In genomic region chr9:114820776-114821501, GRCh38 we compare ENCODE assay signal across 26 cellular contexts. TPM values are rescaled to one million over a fixed set of nuclear protein-coding genes. Genes with fewer than 3 reads are reported as not detected.
DNase-seq lines count a peak whose midpoint lies in the region; ATAC-seq and TF ChIP-seq lines count a peak whose summit lies in the region.
"Had no signal": no experiment of that assay in that cellular context is flagged by ENCODE, and none has a peak within 500 bp of the region (broad histone marks: within the 10 kb centered on the region; RNA-seq: fewer than 3 reads in every experiment).

No MANE protein-coding gene starts in this region.

- no peak overlapping the region for H3K4me3 Mint-ChIP-seq in naive thymus-derived CD4-positive, alpha-beta T cell
- H3K4me3 Mint-ChIP-seq: activated CD4-positive, alpha-beta memory T cell treated with anti-CD3 and anti-CD28 coated beads for 36 hours; activated T-helper 17 cell treated with anti-CD3 and anti-CD28 coated beads, Interleukin-2, amount 50 U/mL, for 72 hours; B cell; neural crest cell had no signal

- 84 to 91% (median 90%) methylated on average over 8 of the region's 8 CpGs for WGBS in heart left ventricle, 4 donors

- TF ChIP-seq POLR2A in heart left ventricle (IDR thresholded peaks at IDR 0.05): no peak

- H3K27ac Mint-ChIP-seq in naive thymus-derived CD4-positive, alpha-beta T cell: peak overlapping the region in 1 of 9 donors; percentile 47
- H3K27ac Mint-ChIP-seq: activated CD4-positive, alpha-beta memory T cell treated with anti-CD3 and anti-CD28 coated beads for 36 hours; activated T-helper 17 cell treated with anti-CD3 and anti-CD28 coated beads, Interleukin-2, amount 50 U/mL, for 72 hours; B cell had no signal

- peaks cover 0 to 6% (median 0%) of the 10 kb centered on the region in 12 donors for H3K4me1 ChIP-seq in heart left ventricle
- no peaks in the 10 kb centered on the region for H3K4me1 ChIP-seq in naive thymus-derived CD4-positive, alpha-beta T cell (ENCODE audit: control insufficient read depth in 2 of 2, insufficient read depth in 2 of 2, low read length in 2 of 2)
- H3K4me1 ChIP-seq: A549, sigmoid colon, vagina had no signal

- H3K36me3 ChIP-seq in heart left ventricle: no peaks in the 10 kb centered on the region
- H3K36me3 ChIP-seq in naive thymus-derived CD4-positive, alpha-beta T cell (ENCODE audit: control insufficient read depth in 2 of 3, insufficient read depth in 3 of 3, low read length in 3 of 3): no peaks in the 10 kb centered on the region
- H3K36me3 ChIP-seq: sigmoid colon, vagina had no signal

- CTCF ChIA-PET in naive thymus-derived CD4-positive, alpha-beta T cell (lab: Charles Lee): interaction anchor here (0.7 kb wide), 1 partner anchor 97 kb away, joined by 3 read pairs; no protein-coding TSS in a partner anchor

- DNase-seq in Right ventricle myocardium inferior (ENCODE audit: missing footprints) (no peak), heart left ventricle (no peak), epithelial cell of proximal tubule (ENCODE audit: low read depth) (peak; percentile 50), sciatic nerve (ENCODE audit: low spot score) (no peak), NCI-H2107 (lab: John Stamatoyannopoulos, UW) (no peak), DMS53 (lab: John Stamatoyannopoulos, UW) (no peak)
- DNase-seq in naive thymus-derived CD4-positive, alpha-beta T cell: no peak
- DNase-seq: activated CD4-positive, alpha-beta memory T cell treated with anti-CD3 and anti-CD28 coated beads for 36 hours; activated CD4-positive, CD25-positive, alpha-beta regulatory T cell treated with anti-CD3 and anti-CD28 coated beads, Interleukin-2, amount 50 U/mL, for 72 hours; activated naive CD4-positive, alpha-beta T cell treated with anti-CD3 and anti-CD28 coated beads, Interleukin-2, amount 50 U/mL, for 16 hours; amygdala; effector memory CD4-positive, alpha-beta T cell; islet precursor cell; NCI-H1092 treated with DMSO at 0.1 percent for 48 hours; NCI-H187 treated with DMSO at 0.1 percent for 48 hours; NCI-H526; sigmoid colon; stimulated activated CD4-positive, alpha-beta T cell treated with anti-CD3 and anti-CD28 coated beads, Interleukin-15, amount 100 ng/mL, for 24 hours; stimulated activated naive CD4-positive, alpha-beta T cell had no signal

- H3K27me3 ChIP-seq in heart left ventricle: no peaks in the 10 kb centered on the region
- no peaks in the 10 kb centered on the region for H3K27me3 ChIP-seq in naive thymus-derived CD4-positive, alpha-beta T cell (ENCODE audit: control insufficient read depth in 2 of 2, insufficient read depth in 2 of 2, low read length in 2 of 2)
- H3K27me3 ChIP-seq: sigmoid colon, vagina had no signal

- no peaks in the 10 kb centered on the region for H3K9me3 ChIP-seq in heart left ventricle
- no peaks in the 10 kb centered on the region for H3K9me3 ChIP-seq in naive thymus-derived CD4-positive, alpha-beta T cell (ENCODE audit: control insufficient read depth in 2 of 3, low read length in 3 of 3)
- H3K9me3 ChIP-seq: A549, sigmoid colon, vagina had no signal

- POLR2A ChIA-PET in naive thymus-derived CD4-positive, alpha-beta T cell (lab: Charles Lee): interaction anchor here (0.7 kb wide), 1 partner anchor 66 kb away, joined by 3 read pairs; no protein-coding TSS in a partner anchor

- ATAC-seq in Right ventricle myocardium inferior (peak; percentile 26), heart left ventricle (no peak), sciatic nerve (no peak), HG02870 (IDR thresholded peaks at IDR 0.05; ENCODE audit: unreplicated experiment) (no peak)
- ATAC-seq in naive thymus-derived CD4-positive, alpha-beta T cell: peak; percentile 22
- ATAC-seq: A549; activated T-helper 17 cell treated with anti-CD3 and anti-CD28 coated beads, Interleukin-2, amount 50 U/mL, for 72 hours; esophagus mucosa had no signal

- no peak overlapping the region for H3K4me3 ChIP-seq in heart left ventricle
- no peak overlapping the region for H3K4me3 ChIP-seq in epithelial cell of proximal tubule (ENCODE audit: low read depth, low read length)
- H3K4me3 ChIP-seq in naive thymus-derived CD4-positive, alpha-beta T cell (ENCODE audit: low read length): no peak overlapping the region
- H3K4me3 ChIP-seq: A549, sigmoid colon, vagina had no signal

- peak overlapping the region in 1 of 12 donors; percentile 66 for H3K27ac ChIP-seq in heart left ventricle
- H3K27ac ChIP-seq in naive thymus-derived CD4-positive, alpha-beta T cell (ENCODE audit: low read depth, low read length): no peak overlapping the region
- H3K27ac ChIP-seq: A549, sigmoid colon, vagina had no signal

- TF ChIP-seq CTCF in heart left ventricle (IDR thresholded peaks at IDR 0.05) (no peak), epithelial cell of proximal tubule (conservative IDR thresholded peaks at IDR 0.05; ENCODE audit: low read depth, low read length) (no peak)

- peaks cover 0 to 7% (median 0%) of the 10 kb centered on the region in 11 donors for H3K9me3 Mint-ChIP-seq in naive thymus-derived CD4-positive, alpha-beta T cell
- H3K9me3 Mint-ChIP-seq: activated CD4-positive, alpha-beta memory T cell treated with anti-CD3 and anti-CD28 coated beads for 36 hours; activated T-helper 17 cell treated with anti-CD3 and anti-CD28 coated beads, Interleukin-2, amount 50 U/mL, for 72 hours; neural crest cell had no signal

- no peaks in the 10 kb centered on the region for H3K27me3 Mint-ChIP-seq in naive thymus-derived CD4-positive, alpha-beta T cell
- H3K27me3 Mint-ChIP-seq: activated CD4-positive, alpha-beta memory T cell treated with anti-CD3 and anti-CD28 coated beads for 36 hours; activated T-helper 17 cell treated with anti-CD3 and anti-CD28 coated beads, Interleukin-2, amount 50 U/mL, for 72 hours had no signal

- H3K4me1 Mint-ChIP-seq in naive thymus-derived CD4-positive, alpha-beta T cell: peaks cover 6 to 24% (median 9%) of the 10 kb centered on the region in 7 donors
- H3K4me1 Mint-ChIP-seq: B cell, neural crest cell had no signal

- intact Hi-C loops in Right ventricle myocardium inferior (cut with DNase I): no loop called here
- intact Hi-C loops in heart left ventricle (cut with DNase I): no loop called here
- intact Hi-C loops in naive thymus-derived CD4-positive, alpha-beta T cell (cut with micrococcal nuclease): no loop called here
- intact Hi-C loops in sciatic nerve (cut with DNase I): no loop called here

- H3K36me3 Mint-ChIP-seq in naive thymus-derived CD4-positive, alpha-beta T cell: peaks cover 0 to 11% (median 0%) of the 10 kb centered on the region in 5 donors
- H3K36me3 Mint-ChIP-seq: activated CD4-positive, alpha-beta memory T cell treated with anti-CD3 and anti-CD28 coated beads for 36 hours had no signal

RNA-seq across cellular contexts. Expression of gene TNFSF15, which starts 15.1 kb away (rescaled TPM):
- total RNA-seq in Right ventricle myocardium inferior (0.08 TPM), heart left ventricle (1 to 10 TPM in 1 of 9 donors, under 1 TPM in 4, not detected in 4; 0.06 to 1.4 (median 0.26) TPM), epithelial cell of proximal tubule (0.81 and 0.87 TPM in 2 replicates), sciatic nerve (11.9 TPM)
- polyA plus RNA-seq in heart left ventricle: under 1 TPM in 1 of 2 donors, not detected in 1; 0.03 TPM
- 1 to 10 TPM in 1 of 5 experiments, under 1 TPM in 1, not detected in 3; 0.44 to 3.8 TPM for total RNA-seq in naive thymus-derived CD4-positive, alpha-beta T cell
- not detected for polyA plus RNA-seq in naive thymus-derived CD4-positive, alpha-beta T cell
- total RNA-seq: B cell, neural crest cell had no signal

Comparison
In these comparisons a context has a peak if more than half of its experiments do, and no peak if none do; other contexts are left out.
1. ATAC-seq: peak in Right ventricle myocardium inferior (single experiment) and naive thymus-derived CD4-positive, alpha-beta T cell (single experiment); none in heart left ventricle (0 of 4), sciatic nerve (single experiment) and HG02870 (single experiment).